ENCODE assay signal across 4 cellular contexts in the genomic region with DNA sequence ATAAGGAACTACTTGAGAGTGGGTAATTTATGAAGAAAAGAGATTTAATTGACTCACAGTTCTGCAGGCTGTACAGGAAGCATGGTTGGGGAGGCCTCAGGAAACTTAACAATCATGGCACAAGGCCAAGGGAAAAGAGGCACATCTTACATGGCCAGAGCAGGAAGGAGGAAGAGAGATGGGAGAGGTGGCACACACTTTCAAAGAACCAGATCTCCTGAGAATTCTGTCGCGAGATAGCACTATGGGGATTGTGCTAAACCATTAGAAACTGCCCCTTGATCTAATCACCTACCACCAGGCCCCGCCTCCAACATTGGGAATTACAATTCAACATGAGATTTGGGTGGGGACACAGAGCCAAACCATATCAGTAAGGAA. TPM values are rescaled to one million over a fixed set of nuclear protein-coding genes. Genes with fewer than 3 reads are reported as not detected.
"Had no signal": no experiment of that assay in that cellular context is flagged by ENCODE, and none has a peak within 500 bp of the region (broad histone marks: within the 10 kb centered on the region; RNA-seq: fewer than 3 reads in every experiment).

No MANE protein-coding gene starts in this region.

RNA-seq across cellular contexts. Expression of gene RNF182, which starts 11.1 kb away (rescaled TPM):
- total RNA-seq: activated B cell treated with CpG ODN at 0.5 μM for 24 hours; activated CD4-positive, alpha-beta memory T cell treated with anti-CD3 and anti-CD28 coated beads for 36 hours; activated T-helper 1 cell treated with anti-CD3 and anti-CD28 coated beads, Interleukin-12 subunit alpha, Interleukin-12 subunit beta, Interleukin-2, Interleukin-4 antibody, amounts not matched to agents 30 ng/mL and 10 ng/mL and 1 ng/mL, durations not matched to agents 14 hours and 24 hours and 36 hours; bronchial epithelial cell had no signal
